8 cellular contexts compared by ENCODE assay signal in the genomic region with DNA sequence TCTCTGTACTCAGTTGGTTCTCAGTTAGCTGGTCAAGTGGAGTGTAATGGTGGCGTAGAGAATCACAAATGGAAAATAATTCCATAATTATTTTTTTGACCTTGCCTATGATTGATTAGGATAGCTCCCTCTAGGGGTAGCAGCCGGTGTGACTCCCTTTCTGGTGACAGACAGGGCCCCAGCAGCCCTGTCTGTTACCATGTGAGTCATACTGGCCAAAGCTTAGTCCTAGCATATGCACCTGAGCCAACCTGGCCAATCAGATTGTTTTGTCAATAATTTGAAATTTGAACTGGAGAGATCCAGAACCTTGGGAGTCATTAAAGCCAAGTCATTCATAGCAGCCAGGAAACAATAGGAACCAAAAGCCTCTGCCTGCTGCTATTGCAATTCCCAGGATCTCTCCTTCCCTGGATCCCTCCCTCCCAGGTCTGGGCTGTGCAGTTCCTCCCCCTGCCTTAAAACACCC. TPM values are rescaled to one million over a fixed set of nuclear protein-coding genes. Genes with fewer than 3 reads are reported as not detected.
DNase-seq lines count a peak whose midpoint lies in the region; ATAC-seq and TF ChIP-seq lines count a peak whose summit lies in the region.

No MANE protein-coding gene starts in this region.

- H3K27ac ChIP-seq in left lung, result peak overlapping the region; percentile 26 to 51

- TF ChIP-seq CTCF in left lung (IDR thresholded peaks at IDR 0.05), result peak; percentile 79 to 88

- H3K4me1 ChIP-seq in left lung, result peaks cover 24 to 81% of the 10 kb centered on the region in 2 donors

- H3K9me3 ChIP-seq in left lung, result no peaks in the 10 kb centered on the region

- intact Hi-C loops in left lung (cut with DNase I), result loop anchor here in 1 of 2 donors (10.0 kb wide), 1 partner anchor 68 kb away; no protein-coding TSS in a partner anchor

- DNase-seq in GF-D8 (lab: John Stamatoyannopoulos, UW), result peak; percentile 24
- DNase-seq in NCI-H460 (ENCODE audit: extremely low read depth, low read depth), result peak; percentile 70
- peak; percentile 65 to 77 for DNase-seq in activated CD4-positive, alpha-beta T cell treated with anti-CD3 and anti-CD28 coated beads for 4 hours
- peak; percentile 68 for DNase-seq in cerebellum (ENCODE audit: low spot score)
- peak in 1 of 2 donors; percentile 80 for DNase-seq in left lung
- DNase-seq in stimulated activated CD4-positive, alpha-beta T cell treated with anti-CD3 and anti-CD28 coated beads, Interleukin-4, amount 100 ng/mL, for 48 hours (ENCODE audit: low read depth in 2 of 2), result peak; percentile 68 to 77

- no peak overlapping the region for H3K4me3 ChIP-seq in left lung

- H3K27me3 ChIP-seq in left lung, result no peaks in the 10 kb centered on the region

- H3K36me3 ChIP-seq in left lung, result peaks cover 0 to 46% of the 10 kb centered on the region in 2 donors

- ATAC-seq in HG03342 (IDR thresholded peaks at IDR 0.05; ENCODE audit: unreplicated experiment) (peak; percentile 59), left lung (peak; percentile 77), HG03095 (IDR thresholded peaks at IDR 0.05; ENCODE audit: unreplicated experiment) (no peak)

RNA-seq across cellular contexts. Expression of a gene that starts 5.6 kb away (rescaled TPM):
- 23.2 and 28.6 TPM in 2 replicates for total RNA-seq in NCI-H460 (2014; rRNA removed; shearing (Covaris generic))
- polyA plus RNA-seq in NCI-H460 (2014; cell fraction: nucleus; rRNA removed), result 26.0 and 26.6 TPM in 2 replicates
- 6.1 TPM for total RNA-seq in cerebellum
- 10 to 100 TPM; 36.4 to 40.0 TPM for total RNA-seq in left lung

RNA-seq across cellular contexts. Expression of a gene that starts 10.7 kb away (rescaled TPM):
- total RNA-seq in NCI-H460 (2014; rRNA removed; shearing (Covaris generic)), result not detected in 2 replicates
- not detected in 2 replicates for polyA plus RNA-seq in NCI-H460 (2014; cell fraction: nucleus; rRNA removed)
- not detected for total RNA-seq in cerebellum
- total RNA-seq in left lung, result 10 to 100 TPM; 39.1 to 56.2 TPM

RNA-seq across cellular contexts. Expression of a gene that starts 23.9 kb away (rescaled TPM):
- total RNA-seq in NCI-H460 (2014; rRNA removed; shearing (Covaris generic)), result 46.6 and 75.2 TPM in 2 replicates
- 558 and 587 TPM in 2 replicates for polyA plus RNA-seq in NCI-H460 (2014; cell fraction: nucleus; rRNA removed)
- total RNA-seq in cerebellum (80.0 TPM), left lung (100 to 1,000 TPM; 144 to 149 TPM)

RNA-seq across cellular contexts. Expression of a gene that starts 50.9 kb away (rescaled TPM):
- total RNA-seq in NCI-H460 (2014; rRNA removed; shearing (Covaris generic)), result 1.9 and 2.4 TPM in 2 replicates
- 0.26 and 0.36 TPM in 2 replicates for polyA plus RNA-seq in NCI-H460 (2014; cell fraction: nucleus; rRNA removed)
- total RNA-seq in cerebellum, result 1.6 TPM
- total RNA-seq in left lung, result 10 to 100 TPM; 14.2 to 15.2 TPM

Comparison
In these comparisons a context has a peak if more than half of its experiments do, and no peak if none do; other contexts are left out.
1. RNA of a gene that starts 10.7 kb away (total RNA-seq): 39.1 to 56.2 TPM in left lung; not detected in cerebellum (single experiment) and not detected in NCI-H460; every median in the first group is over 10 times any median in the second.